ENCODE assay signal across 8 cellular contexts in the genomic region with DNA sequence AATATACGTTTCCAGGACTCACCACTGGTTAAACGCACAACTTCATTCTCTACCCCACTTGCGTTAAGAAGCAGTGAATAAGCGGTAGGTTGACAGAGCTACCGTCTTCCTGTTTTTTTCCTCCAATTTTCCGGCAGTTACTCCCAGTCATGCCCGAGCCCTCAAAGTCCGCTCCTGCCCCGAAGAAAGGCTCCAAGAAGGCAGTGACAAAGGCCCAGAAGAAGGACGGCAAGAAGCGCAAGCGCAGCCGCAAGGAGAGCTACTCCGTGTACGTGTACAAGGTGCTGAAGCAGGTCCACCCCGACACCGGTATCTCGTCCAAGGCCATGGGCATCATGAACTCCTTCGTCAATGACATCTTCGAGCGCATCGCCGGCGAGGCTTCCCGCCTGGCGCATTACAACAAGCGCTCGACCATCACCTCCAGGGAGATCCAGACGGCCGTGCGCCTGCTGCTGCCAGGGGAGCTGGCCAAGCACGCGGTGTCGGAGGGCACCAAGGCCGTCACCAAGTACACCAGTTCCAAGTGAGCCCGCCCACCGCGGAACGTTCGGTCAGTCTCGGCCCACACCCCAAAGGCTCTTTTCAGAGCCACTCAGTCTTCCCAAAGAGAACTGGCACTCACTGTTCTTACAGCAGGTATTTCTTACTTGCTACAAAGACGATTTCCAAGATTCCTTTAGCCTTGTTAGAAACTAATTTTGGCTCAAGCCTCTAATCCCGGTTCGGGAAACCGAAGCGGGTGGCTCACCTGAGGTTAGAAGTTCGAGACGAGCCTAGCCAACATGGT.
DNase-seq lines count a peak whose midpoint lies in the region; TF ChIP-seq lines count a peak whose summit lies in the region.
"Not testable (repeated sequence)": the region's sequence is repeated elsewhere in the genome, so short reads cannot be mapped to it uniquely, and the experiment has no call there.

No MANE protein-coding gene starts in this region.

- not testable (repeated sequence) for H3K79me2 ChIP-seq in MM.1S (ENCODE audit: low read length)

- not testable (repeated sequence) for H3K9me2 ChIP-seq in MM.1S (replicated peaks; ENCODE audit: insufficient read depth, low read length)

- TF ChIP-seq CTCF in MM.1S (IDR thresholded peaks at IDR 0.05; ENCODE audit: low read length): not testable (repeated sequence)
- TF ChIP-seq CTCF in adrenal gland (IDR thresholded peaks at IDR 0.05): peak in 4 of 6 experiments; percentile 14 to 54 (median 51)

- H3K36me3 ChIP-seq in H7 (replicated peaks; ENCODE audit: control insufficient read depth, insufficient read depth, low read length); MM.1S (replicated peaks; ENCODE audit: insufficient read depth, low read length); adrenal gland (replicated peaks in 1 of 2): not testable (repeated sequence)

- not testable (repeated sequence) for H3K9me3 ChIP-seq in MM.1S (replicated peaks; ENCODE audit: insufficient read depth, low read length); adrenal gland (replicated peaks in 1 of 3)

- peaks cover 42% of the 10 kb centered on the region for H3F3A ChIP-seq in MM.1S (ENCODE audit: insufficient read depth, low read length)

- 0 to 1% (median 1%) methylated on average over 25 to 48 of the region's 48 CpGs for WGBS in adrenal gland, 4 donors

- in situ Hi-C loops in Caki2 (cut with HindIII; ENCODE audit: low pct_unique_long_range_greater_than_20kb, low sequenced_read_pairs): not testable (repeated sequence)

- H3K4me2 ChIP-seq in MM.1S (ENCODE audit: low read depth, low read length): peak overlapping the region; percentile 63

- peak; percentile 98 for DNase-seq in Caki2 (ENCODE audit: low read depth)
- DNase-seq in H7: not testable (repeated sequence)
- peak; percentile 53 for DNase-seq in MM.1S
- DNase-seq in T-helper 22 cell (ENCODE audit: low read depth): peak; percentile 39
- peak; percentile 76 to 89 (median 84) for DNase-seq in adrenal gland
- DNase-seq in foreskin melanocyte: peak; percentile 46
- DNase-seq in myocyte (ENCODE audit: low read depth): peak; percentile 63
- DNase-seq in stimulated activated CD8-positive, alpha-beta memory T cell treated with anti-CD3 and anti-CD28 coated beads, Interleukin-4, amount 100 ng/mL, for 48 hours: peak; percentile 73

- H3K4me3 ChIP-seq in H7 (ENCODE audit: insufficient read depth, low read depth, low read length): peak overlapping the region; percentile 70
- peak overlapping the region; percentile 80 for H3K4me3 ChIP-seq in MM.1S (ENCODE audit: low read length)
- H3K4me3 ChIP-seq in adrenal gland: peak overlapping the region in 3 of 4 donors; percentile 13 to 73 (median 60)

- intact Hi-C loops in adrenal gland (cut with DNase I): not testable (repeated sequence)

- TF ChIP-seq POLR2A in adrenal gland (IDR thresholded peaks at IDR 0.05): peak; percentile 79 to 89

- H3K27ac ChIP-seq in MM.1S (ENCODE audit: low read length) (peak overlapping the region; percentile 99), adrenal gland (peak overlapping the region; percentile 94 to 100 (median 98))

- not testable (repeated sequence) for H4K20me1 ChIP-seq in MM.1S (ENCODE audit: insufficient read depth, low read length)

- H3K27me3 ChIP-seq in H7 (ENCODE audit: control insufficient read depth, insufficient read depth, low read length); MM.1S (replicated peaks; ENCODE audit: insufficient read depth, low read length); adrenal gland: not testable (repeated sequence)

- H2AFZ ChIP-seq in MM.1S (ENCODE audit: low read length): not testable (repeated sequence)

- peak overlapping the region; percentile 99 for H3K9ac ChIP-seq in MM.1S (ENCODE audit: low read length)

- peaks cover 18% of the 10 kb centered on the region for H3K4me1 ChIP-seq in MM.1S (ENCODE audit: low read length)
- H3K4me1 ChIP-seq in adrenal gland (replicated peaks in 1 of 2): peaks cover 0 to 26% of the 10 kb centered on the region in 2 donors
